Comparison of ENCODE assay signal across 8 cellular contexts in the genomic region with DNA sequence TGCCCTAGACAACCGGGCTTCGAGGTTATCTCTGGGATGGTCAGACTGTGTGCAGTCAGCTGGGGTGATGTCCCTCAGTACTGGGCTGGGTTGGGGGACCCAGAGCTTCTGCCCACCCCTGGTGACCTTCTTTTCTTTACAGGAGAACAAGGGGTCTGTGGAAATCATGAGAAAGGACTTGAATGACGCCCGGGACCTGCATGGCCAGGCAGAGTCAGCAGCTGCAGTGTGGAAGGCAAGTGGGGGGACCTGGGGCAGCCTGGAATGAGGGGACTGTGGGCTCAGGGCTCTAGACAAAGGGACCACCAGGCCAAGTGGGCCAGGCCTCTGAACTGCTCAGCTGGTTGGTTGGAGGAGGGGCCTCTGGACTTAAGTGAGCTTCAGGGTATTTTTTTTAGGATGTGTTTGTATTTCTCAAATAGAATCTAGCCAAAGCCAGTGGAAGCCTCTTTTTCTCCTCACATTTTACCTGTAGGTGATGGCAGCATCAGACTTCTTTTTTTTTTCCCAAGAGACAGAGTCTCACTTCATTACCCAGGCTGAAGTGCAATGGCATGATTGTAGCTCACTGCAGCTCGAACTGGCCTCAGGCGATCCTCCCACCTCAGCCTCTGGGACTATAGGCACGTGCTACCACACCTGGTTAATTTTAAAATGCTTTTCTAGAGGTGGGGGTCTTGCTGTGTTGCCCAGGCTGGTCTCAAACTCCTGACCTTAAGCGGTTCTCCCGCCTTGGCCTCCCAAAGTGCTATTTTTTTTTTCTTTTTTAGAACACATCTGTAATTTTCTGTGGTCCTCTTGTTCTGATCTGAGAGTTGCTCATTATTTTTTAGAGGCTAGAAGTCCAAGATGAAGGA. TPM values are rescaled to one million over a fixed set of nuclear protein-coding genes. Genes with fewer than 3 reads are reported as not detected.
DNase-seq lines count a peak whose midpoint lies in the region; ATAC-seq and TF ChIP-seq lines count a peak whose summit lies in the region.

No MANE protein-coding gene starts in this region.

- no peaks in the 10 kb centered on the region for H3K9me3 Mint-ChIP-seq in activated CD8-positive, alpha-beta T cell treated with anti-CD3 and anti-CD28 coated beads for 36 hours

- TF ChIP-seq EP300 in suprapubic skin (IDR thresholded peaks at IDR 0.05): no peak

- TF ChIP-seq POLR2A in suprapubic skin (IDR thresholded peaks at IDR 0.05): no peak
- no peak for TF ChIP-seq POLR2A in thyroid gland (IDR thresholded peaks at IDR 0.05)

- H3K27ac Mint-ChIP-seq in activated CD8-positive, alpha-beta T cell treated with anti-CD3 and anti-CD28 coated beads for 36 hours: peak overlapping the region; percentile 90

- peak overlapping the region; percentile 92 for H3K4me3 ChIP-seq in cardiac muscle cell
- no peak overlapping the region for H3K4me3 ChIP-seq in hepatocyte
- peak overlapping the region; percentile 73 for H3K4me3 ChIP-seq in suprapubic skin
- no peak overlapping the region for H3K4me3 ChIP-seq in thyroid gland (replicated peaks in 1 of 3)

- no peaks in the 10 kb centered on the region for H4K20me1 ChIP-seq in hepatocyte (ENCODE audit: insufficient read depth, poor library complexity, severe bottlenecking)

- no peak for ATAC-seq in left cardiac atrium
- no peak for ATAC-seq in activated CD8-positive, alpha-beta T cell treated with anti-CD3 and anti-CD28 coated beads for 36 hours

- intact Hi-C loops in left cardiac atrium (cut with DNase I): no loop called here
- intact Hi-C loops in activated CD8-positive, alpha-beta T cell treated with anti-CD3 and anti-CD28 coated beads for 36 hours (cut with micrococcal nuclease): no loop called here
- intact Hi-C loops in thyroid gland (cut with DNase I): loop anchor here (5.0 to 10.0 kb wide), 2 partner anchors 82 to 114 kb away; a partner anchor contains a TSS

- 87% methylated on average over 9 of the region's 9 CpGs for WGBS in hepatocyte (ENCODE audit: low lambda C conversion rate, missing lambda C conversion rate)
- 77% methylated on average over 5 of the region's 9 CpGs for WGBS in suprapubic skin
- WGBS in thyroid gland, 2 donors: 85 to 89% methylated on average over 9 of the region's 9 CpGs

- H3K4me1 Mint-ChIP-seq in activated CD8-positive, alpha-beta T cell treated with anti-CD3 and anti-CD28 coated beads for 36 hours (ENCODE audit: low read depth): peaks cover 33% of the 10 kb centered on the region

- H2AFZ ChIP-seq in hepatocyte: no peak overlapping the region

- TF ChIP-seq CTCF in cardiac muscle cell (IDR thresholded peaks at IDR 0.05; ENCODE audit: low read depth, low read length) (no peak), hepatocyte (IDR thresholded peaks at IDR 0.05; ENCODE audit: poor library complexity) (no peak), suprapubic skin (IDR thresholded peaks at IDR 0.05) (no peak), thyroid gland (IDR thresholded peaks at IDR 0.05) (no peak)
- TF ChIP-seq CTCF in activated CD8-positive, alpha-beta T cell treated with anti-CD3 and anti-CD28 coated beads for 36 hours (IDR thresholded peaks at IDR 0.05): no peak

- no peaks in the 10 kb centered on the region for H3K27me3 ChIP-seq in cardiac muscle cell
- H3K27me3 ChIP-seq in hepatocyte: no peaks in the 10 kb centered on the region
- no peaks in the 10 kb centered on the region for H3K27me3 ChIP-seq in suprapubic skin
- H3K27me3 ChIP-seq in thyroid gland: no peaks in the 10 kb centered on the region

- peak overlapping the region; percentile 92 for H3K4me3 Mint-ChIP-seq in activated CD8-positive, alpha-beta T cell treated with anti-CD3 and anti-CD28 coated beads for 36 hours

- peaks cover 4% of the 10 kb centered on the region for H3K36me3 ChIP-seq in cardiac muscle cell
- H3K36me3 ChIP-seq in hepatocyte (replicated peaks; ENCODE audit: insufficient read depth, low read depth): no peaks in the 10 kb centered on the region
- H3K36me3 ChIP-seq in suprapubic skin: peaks cover 35% of the 10 kb centered on the region
- peaks cover 18 to 19% of the 10 kb centered on the region in 2 donors for H3K36me3 ChIP-seq in thyroid gland

- no peaks in the 10 kb centered on the region for H3K27me3 Mint-ChIP-seq in activated CD8-positive, alpha-beta T cell treated with anti-CD3 and anti-CD28 coated beads for 36 hours

- H3K4me2 ChIP-seq in hepatocyte: peak overlapping the region; percentile 69

- H3K79me2 ChIP-seq in hepatocyte: peaks cover 35% of the 10 kb centered on the region

- H3K9me3 ChIP-seq in cardiac muscle cell (ENCODE audit: low read depth) (no peaks in the 10 kb centered on the region), hepatocyte (ENCODE audit: low read depth) (no peaks in the 10 kb centered on the region), suprapubic skin (no peaks in the 10 kb centered on the region), thyroid gland (no peaks in the 10 kb centered on the region)

- CTCF ChIA-PET in activated CD8-positive, alpha-beta T cell treated with anti-CD3 and anti-CD28 coated beads for 36 hours (lab: Charles Lee): interaction anchor here (0.6 to 3.8 kb wide), 6 partner anchors 11 to 30 kb away, joined by 3 to 26 read pairs (median 6); no protein-coding TSS in a partner anchor

- peaks cover 41% of the 10 kb centered on the region for H3K36me3 Mint-ChIP-seq in activated CD8-positive, alpha-beta T cell treated with anti-CD3 and anti-CD28 coated beads for 36 hours (ENCODE audit: low read depth)

- no peaks in the 10 kb centered on the region for H3K9me2 ChIP-seq in hepatocyte (replicated peaks; ENCODE audit: insufficient read depth)

- POLR2A ChIA-PET in activated CD8-positive, alpha-beta T cell treated with anti-CD3 and anti-CD28 coated beads for 36 hours (lab: Charles Lee): interaction anchor here (1.0 to 5.6 kb wide), 6 partner anchors 9 to 31 kb away, joined by 3 to 30 read pairs (median 4); a partner anchor contains a TSS

- H3K4me1 ChIP-seq in cardiac muscle cell (ENCODE audit: low read depth): peaks cover 7% of the 10 kb centered on the region
- H3K4me1 ChIP-seq in hepatocyte (ENCODE audit: insufficient read depth): peaks cover 17% of the 10 kb centered on the region
- H3K4me1 ChIP-seq in suprapubic skin: peaks cover 43% of the 10 kb centered on the region
- peaks cover 14 to 38% of the 10 kb centered on the region in 2 donors for H3K4me1 ChIP-seq in thyroid gland

- H3K27ac ChIP-seq in cardiac muscle cell: no peak overlapping the region
- H3K27ac ChIP-seq in hepatocyte: no peak overlapping the region
- no peak overlapping the region for H3K27ac ChIP-seq in suprapubic skin
- no peak overlapping the region for H3K27ac ChIP-seq in thyroid gland

- no peak for DNase-seq in cardiac muscle cell (ENCODE audit: low read depth in 1 of 2, low spot score in 1 of 2)
- DNase-seq in left cardiac atrium: no peak
- no peak for DNase-seq in activated CD8-positive, alpha-beta T cell treated with anti-CD3 and anti-CD28 coated beads for 36 hours
- DNase-seq in hepatocyte (ENCODE audit: low spot score): no peak
- DNase-seq in suprapubic skin (ENCODE audit: low spot score in 2 of 2): no peak
- DNase-seq in thyroid gland: no peak
- no peak for DNase-seq in NCI-H2196 treated with DMSO at 0.1 percent for 48 hours (lab: John Stamatoyannopoulos, UW; ENCODE audit: unreplicated experiment)
- no peak for DNase-seq in AML-193 (lab: John Stamatoyannopoulos, UW)

RNA-seq across cellular contexts. Expression of a gene that starts 1.9 kb away (rescaled TPM):
- total RNA-seq in cardiac muscle cell (86.5 and 119 TPM in 2 replicates), left cardiac atrium (10 to 100 TPM; 78.4 to 88.2 TPM), hepatocyte (39.5 and 52.4 TPM in 2 replicates), suprapubic skin (10 to 100 TPM; 55.6 to 99.6 (median 57.7) TPM), thyroid gland (100 to 1,000 TPM in 2 of 4 donors, 10 to 100 TPM in 2; 34.8 to 204 (median 98.4) TPM)
- polyA plus RNA-seq in cardiac muscle cell (160 and 213 TPM in 2 replicates), hepatocyte (124 and 135 TPM in 2 replicates)
- total RNA-seq in activated CD8-positive, alpha-beta T cell treated with anti-CD3 and anti-CD28 coated beads for 36 hours: 100 to 1,000 TPM; 147 TPM

Comparison
In these comparisons a context has a peak if more than half of its experiments do, and no peak if none do; other contexts are left out.
1. H3K4me3 ChIP-seq: peak in cardiac muscle cell (single experiment) and suprapubic skin (single experiment); none in hepatocyte (single experiment) and thyroid gland (0 of 3).